24 cellular contexts compared by ENCODE assay signal in genomic region chr1:45429543-45430159, GRCh38.
A peak's percentile ranks its signal among the peaks of the same experiment; 100 is the strongest.
DNase-seq lines count a peak whose midpoint lies in the region; ATAC-seq, FAIRE-seq and TF ChIP-seq lines count a peak whose summit lies in the region.
"Had no signal": no experiment of that assay in that cellular context is flagged by ENCODE, and none has a peak within 500 bp of the region (broad histone marks: within the 10 kb centered on the region; RNA-seq: fewer than 3 reads in every experiment).

No MANE protein-coding gene starts in this region.

- SMC1A ChIA-PET in GM12878 (lab: Charles Lee; ENCODE audit: uncharacterized antibody, unreplicated experiment), result interaction anchor here (1.0 to 1.4 kb wide), 2 partner anchors 10 to 30 kb away, joined by 4 read pairs; no protein-coding TSS in a partner anchor

- H3K4me1 Mint-ChIP-seq in activated CD8-positive, alpha-beta memory T cell treated with anti-CD3 and anti-CD28 coated beads, Interleukin-2, amount 10 ng/mL, durations not matched to agents 7 days and 5 days, result peaks cover 8% of the 10 kb centered on the region
- H3K4me1 Mint-ChIP-seq: CD4-positive, alpha-beta memory T cell had no signal

- no peak overlapping the region for H3K27ac ChIP-seq in OCI-LY1 (ENCODE audit: low read depth, low read length, poor library complexity, severe bottlenecking)
- H3K27ac ChIP-seq in GM12878 (ENCODE audit: control insufficient read depth, insufficient read depth), result no peak overlapping the region
- H3K27ac ChIP-seq: SJSA1 had no signal

- RAD21 ChIA-PET in GM12878 (lab: Charles Lee; ENCODE audit: unreplicated experiment), result no interaction called here

- peak; percentile 64 for DNase-seq in NOMO-1 treated with DMSO at 0.1 percent for 48 hours (lab: John Stamatoyannopoulos, UW; ENCODE audit: unreplicated experiment)
- no peak for DNase-seq in NOMO-1 treated with dmso at 0.1 percent for 144 hours (lab: John Stamatoyannopoulos, UW; ENCODE audit: unreplicated experiment)
- DNase-seq in GM12878 (ENCODE audit: low read depth, low spot score), result no peak
- DNase-seq in retina, result no peak
- no peak for DNase-seq in activated CD8-positive, alpha-beta memory T cell treated with anti-CD3 and anti-CD28 coated beads, Interleukin-2, amount 10 ng/mL, durations not matched to agents 7 days and 5 days
- DNase-seq in SKM-1 (lab: John Stamatoyannopoulos, UW; ENCODE audit: unreplicated experiment), result no peak
- DNase-seq: 8988T; Calu3; CD4-positive, alpha-beta memory T cell; EL; NCI-H1105; NCI-H2081; NCI-H2171 treated with DMSO at 0.1 percent for 48 hours; NCI-H446; NK-92 treated with Interleukin-12 subunit alpha and Interleukin-12 subunit beta, amount 100 ng/mL, for 24 hours; SW 1271 had no signal

- WGBS in GM12878 (ENCODE audit: insufficient coverage, insufficient replicate concordance, low lambda C conversion rate, missing lambda C conversion rate), result 40% methylated on average over 4 of the region's 4 CpGs

- H3K36me3 ChIP-seq in OCI-LY1 (ENCODE audit: insufficient read depth, low read length), result no peaks in the 10 kb centered on the region
- no peaks in the 10 kb centered on the region for H3K36me3 ChIP-seq in GM12878 (ENCODE audit: control insufficient read depth in 2 of 2, insufficient read depth in 2 of 2, low read length in 1 of 2)
- H3K36me3 ChIP-seq: SJSA1 had no signal

- no peak for TF ChIP-seq CTCF in OCI-LY1 (IDR thresholded peaks at IDR 0.05; ENCODE audit: low read length)
- TF ChIP-seq CTCF in GM12878 (IDR thresholded peaks at IDR 0.05 in 2 of 3, conservative IDR thresholded peaks at IDR 0.05 in 1 of 3; ENCODE audit: control insufficient read depth in 2 of 3, extremely low read depth in 1 of 3, insufficient read depth in 1 of 3, low read depth in 3 of 3, low read length in 3 of 3), result no peak

- TF ChIP-seq EP300 in GM12878 (IDR thresholded peaks at IDR 0.05; ENCODE audit: borderline replicate concordance in 1 of 2, control insufficient read depth in 1 of 2, low read depth in 2 of 2, low read length in 2 of 2), result no peak

- FAIRE-seq in GM12878 (lab: Jason Lieb, UNC), result no peak
- FAIRE-seq: GM12891, GM18507, H1, HepG2 had no signal

- H2AFZ ChIP-seq in OCI-LY1 (ENCODE audit: low read length), result no peak overlapping the region
- no peak overlapping the region; the same call in 1 of the 2 replicates for H2AFZ ChIP-seq in GM12878 (ENCODE audit: control insufficient read depth, low read depth, low read length)

- H3K27me3 Mint-ChIP-seq in activated CD8-positive, alpha-beta memory T cell treated with anti-CD3 and anti-CD28 coated beads, Interleukin-2, amount 10 ng/mL, durations not matched to agents 7 days and 5 days, result no peaks in the 10 kb centered on the region
- H3K27me3 Mint-ChIP-seq: CD4-positive, alpha-beta memory T cell had no signal

- H3K4me3 ChIP-seq in OCI-LY1 (ENCODE audit: low read depth, low read length, poor library complexity, severe bottlenecking), result no peak overlapping the region
- H3K4me3 ChIP-seq in GM12878, result no peak overlapping the region
- H3K4me3 ChIP-seq: SJSA1 had no signal

- H3K4me2 ChIP-seq in OCI-LY1 (ENCODE audit: low read length), result peak overlapping the region; percentile 39; the same call in 1 of the 2 replicates
- no peak overlapping the region for H3K4me2 ChIP-seq in GM12878 (ENCODE audit: control insufficient read depth, insufficient read depth)

- in situ Hi-C loops in GM12878 (cut with MboI), result no loop called here

- BruUV-seq in GM12878 (replicated peaks; lab: Mats Ljungman, UMichigan), result no TSS peak

- H3K9me3 Mint-ChIP-seq in activated CD8-positive, alpha-beta memory T cell treated with anti-CD3 and anti-CD28 coated beads, Interleukin-2, amount 10 ng/mL, durations not matched to agents 7 days and 5 days (ENCODE audit: low read depth), result no peaks in the 10 kb centered on the region
- H3K9me3 Mint-ChIP-seq: CD4-positive, alpha-beta memory T cell had no signal

- POLR2A ChIA-PET in GM12878 (lab: Charles Lee), result no interaction called here

- no peak for ATAC-seq in GM12878
- no peak for ATAC-seq in activated CD8-positive, alpha-beta memory T cell treated with anti-CD3 and anti-CD28 coated beads, Interleukin-2, amount 10 ng/mL, durations not matched to agents 7 days and 5 days
- ATAC-seq in GM21526 (IDR thresholded peaks at IDR 0.05; ENCODE audit: low FRiP score, unreplicated experiment), result no peak
- ATAC-seq: HepG2, Panc1 had no signal

- H4K20me1 ChIP-seq in OCI-LY1 (ENCODE audit: insufficient read depth, low read length) (no peaks in the 10 kb centered on the region), GM12878 (ENCODE audit: control insufficient read depth, insufficient read depth) (no peaks in the 10 kb centered on the region)

- H3K9me2 ChIP-seq in OCI-LY1 (ENCODE audit: low read depth, low read length), result no peaks in the 10 kb centered on the region

- H3K79me2 ChIP-seq in OCI-LY1 (ENCODE audit: insufficient read depth, low read length) (no peaks in the 10 kb centered on the region), GM12878 (ENCODE audit: control insufficient read depth, insufficient read depth, low read length) (no peaks in the 10 kb centered on the region)

- no peak overlapping the region for H3K4me3 Mint-ChIP-seq in activated CD8-positive, alpha-beta memory T cell treated with anti-CD3 and anti-CD28 coated beads, Interleukin-2, amount 10 ng/mL, durations not matched to agents 7 days and 5 days
- H3K4me3 Mint-ChIP-seq: CD4-positive, alpha-beta memory T cell had no signal

- H3K27me3 ChIP-seq in OCI-LY1 (ENCODE audit: insufficient read depth, low read length) (no peaks in the 10 kb centered on the region), GM12878 (replicated peaks in 1 of 2; ENCODE audit: control insufficient read depth in 2 of 2, insufficient read depth in 2 of 2, low read length in 1 of 2) (no peaks in the 10 kb centered on the region)
- H3K27me3 ChIP-seq: SJSA1 had no signal

- H3K36me3 Mint-ChIP-seq in activated CD8-positive, alpha-beta memory T cell treated with anti-CD3 and anti-CD28 coated beads, Interleukin-2, amount 10 ng/mL, durations not matched to agents 7 days and 5 days, result no peaks in the 10 kb centered on the region

- intact Hi-C loops in GM12878 (cut with micrococcal nuclease; ENCODE audit: unreplicated experiment), result no loop called here

- H3K27ac Mint-ChIP-seq in activated CD8-positive, alpha-beta memory T cell treated with anti-CD3 and anti-CD28 coated beads, Interleukin-2, amount 10 ng/mL, durations not matched to agents 7 days and 5 days, result no peak overlapping the region
- H3K27ac Mint-ChIP-seq: CD4-positive, alpha-beta memory T cell had no signal

- no peaks in the 10 kb centered on the region for H3F3A ChIP-seq in OCI-LY1 (ENCODE audit: insufficient read depth, low read length)

- TF ChIP-seq POLR2A in GM12878 (IDR thresholded peaks at IDR 0.05; ENCODE audit: low read depth, low read length), result no peak

- TF ChIP-seq RAD21 in GM12878 (IDR thresholded peaks at IDR 0.05; ENCODE audit: insufficient read depth, low read depth, low read length), result no peak

- CTCF ChIA-PET in GM12878 (lab: Yijun Ruan, JAX), result interaction anchor here (0.7 to 1.2 kb wide), 3 partner anchors 15 to 69 kb away, joined by 3 read pairs; no protein-coding TSS in a partner anchor
- CTCF ChIA-PET in activated CD8-positive, alpha-beta memory T cell treated with anti-CD3 and anti-CD28 coated beads, Interleukin-2, amount 10 ng/mL, durations not matched to agents 7 days and 5 days (lab: Charles Lee), result no interaction called here

- no peak overlapping the region for H3K9ac ChIP-seq in OCI-LY1 (ENCODE audit: low read length)
- no peak overlapping the region for H3K9ac ChIP-seq in GM12878 (ENCODE audit: control insufficient read depth, insufficient read depth, low read length)

- no peaks in the 10 kb centered on the region for H3K9me3 ChIP-seq in OCI-LY1 (ENCODE audit: low read length)
- no peaks in the 10 kb centered on the region for H3K9me3 ChIP-seq in GM12878 (replicated peaks; ENCODE audit: control insufficient read depth, insufficient read depth, low read length)
- H3K9me3 ChIP-seq: SJSA1 had no signal

- peaks cover 11% of the 10 kb centered on the region for H3K4me1 ChIP-seq in OCI-LY1 (ENCODE audit: insufficient read depth, low read length, severe bottlenecking)
- H3K4me1 ChIP-seq in GM12878 (ENCODE audit: control insufficient read depth, insufficient read depth, low read length), result no peaks in the 10 kb centered on the region
- H3K4me1 ChIP-seq: SJSA1 had no signal

TF ChIP-seq in GM12878, 131 proteins besides CTCF, POLR2A, EP300 and RAD21:
- TF ChIP-seq MEF2A (IDR thresholded peaks at IDR 0.05; ENCODE audit: insufficient read depth, low read depth, low read length) (0 out of 2 replicates have a peak, but pooled peaks have one; percentile 50), CREB1 (IDR thresholded peaks at IDR 0.05; ENCODE audit: low read depth) (no peak)
